ENCODE assay signal across 1 cellular context in genomic region chr7:128078309-128078708, GRCh38.
TF ChIP-seq lines count a peak whose summit lies in the region.

No MANE protein-coding gene starts in this region.

TF ChIP-seq in IMR-90, 13 proteins besides CTCF, POLR2A, EP300 and RAD21 (continued from another document):
- TF ChIP-seq CEBPB (IDR thresholded peaks at IDR 0.05; ENCODE audit: low read depth, low read length) (no peak), MXI1 (IDR thresholded peaks at IDR 0.05; ENCODE audit: borderline replicate concordance, low read depth, low read length) (no peak), MAFK (IDR thresholded peaks at IDR 0.05; ENCODE audit: low read depth, low read length) (no peak)
